Comparison of ENCODE assay signal across 2 cellular contexts in genomic region chr1:167964646-167965045, GRCh38.
TF ChIP-seq lines count a peak whose summit lies in the region.

No MANE protein-coding gene starts in this region.

TF ChIP-seq in liver, 16 proteins besides CTCF, POLR2A, EP300 and RAD21:
- TF ChIP-seq GABPA (IDR thresholded peaks at IDR 0.05 in 1 of 2, conservative IDR thresholded peaks at IDR 0.05 in 1 of 2) = no peak
- no peak for TF ChIP-seq RXRA (IDR thresholded peaks at IDR 0.05)
- TF ChIP-seq REST (IDR thresholded peaks at IDR 0.05) = no peak
- TF ChIP-seq JUND (IDR thresholded peaks at IDR 0.05) = no peak
- TF ChIP-seq EGR1 (IDR thresholded peaks at IDR 0.05; ENCODE audit: low read depth in 2 of 2) = no peak
- TF ChIP-seq, protein P1, sequence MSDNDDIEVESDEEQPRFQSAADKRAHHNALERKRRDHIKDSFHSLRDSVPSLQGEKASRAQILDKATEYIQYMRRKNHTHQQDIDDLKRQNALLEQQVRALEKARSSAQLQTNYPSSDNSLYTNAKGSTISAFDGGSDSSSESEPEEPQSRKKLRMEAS (IDR thresholded peaks at IDR 0.05) = no peak
- no peak for TF ChIP-seq HNF4A (conservative IDR thresholded peaks at IDR 0.05)
- TF ChIP-seq NR2F2 (IDR thresholded peaks at IDR 0.05) = no peak

TF ChIP-seq in HepG2, 621 proteins besides CTCF, POLR2A, EP300 and RAD21:
- TF ChIP-seq ZNF143 (CRISPR knock-in tag; IDR thresholded peaks at IDR 0.05) = no peak
- no peak for TF ChIP-seq CREB1 (IDR thresholded peaks at IDR 0.05)
- no peak for TF ChIP-seq CREB1 (CRISPR knock-in tag; IDR thresholded peaks at IDR 0.05)
- no peak for TF ChIP-seq ZFP36L2 (CRISPR knock-in tag; IDR thresholded peaks at IDR 0.05)
- no peak for TF ChIP-seq HIVEP1 (CRISPR knock-in tag; IDR thresholded peaks at IDR 0.05)
- TF ChIP-seq AGO1 (IDR thresholded peaks at IDR 0.05; ENCODE audit: low read depth, low read length, poor library complexity, severe bottlenecking) = no peak
- no peak for TF ChIP-seq ZEB1 (IDR thresholded peaks at IDR 0.05; ENCODE audit: insufficient replicate concordance, low read depth)
- TF ChIP-seq ZBTB7A (CRISPR knock-in tag; IDR thresholded peaks at IDR 0.05) = no peak
- TF ChIP-seq, protein P2, sequence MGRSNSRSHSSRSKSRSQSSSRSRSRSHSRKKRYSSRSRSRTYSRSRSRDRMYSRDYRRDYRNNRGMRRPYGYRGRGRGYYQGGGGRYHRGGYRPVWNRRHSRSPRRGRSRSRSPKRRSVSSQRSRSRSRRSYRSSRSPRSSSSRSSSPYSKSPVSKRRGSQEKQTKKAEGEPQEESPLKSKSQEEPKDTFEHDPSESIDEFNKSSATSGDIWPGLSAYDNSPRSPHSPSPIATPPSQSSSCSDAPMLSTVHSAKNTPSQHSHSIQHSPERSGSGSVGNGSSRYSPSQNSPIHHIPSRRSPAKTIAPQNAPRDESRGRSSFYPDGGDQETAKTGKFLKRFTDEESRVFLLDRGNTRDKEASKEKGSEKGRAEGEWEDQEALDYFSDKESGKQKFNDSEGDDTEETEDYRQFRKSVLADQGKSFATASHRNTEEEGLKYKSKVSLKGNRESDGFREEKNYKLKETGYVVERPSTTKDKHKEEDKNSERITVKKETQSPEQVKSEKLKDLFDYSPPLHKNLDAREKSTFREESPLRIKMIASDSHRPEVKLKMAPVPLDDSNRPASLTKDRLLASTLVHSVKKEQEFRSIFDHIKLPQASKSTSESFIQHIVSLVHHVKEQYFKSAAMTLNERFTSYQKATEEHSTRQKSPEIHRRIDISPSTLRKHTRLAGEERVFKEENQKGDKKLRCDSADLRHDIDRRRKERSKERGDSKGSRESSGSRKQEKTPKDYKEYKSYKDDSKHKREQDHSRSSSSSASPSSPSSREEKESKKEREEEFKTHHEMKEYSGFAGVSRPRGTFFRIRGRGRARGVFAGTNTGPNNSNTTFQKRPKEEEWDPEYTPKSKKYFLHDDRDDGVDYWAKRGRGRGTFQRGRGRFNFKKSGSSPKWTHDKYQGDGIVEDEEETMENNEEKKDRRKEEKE (IDR thresholded peaks at IDR 0.05) = no peak
- no peak for TF ChIP-seq PCBP2 (optimal IDR thresholded peaks at IDR 0.05; ENCODE audit: low read depth, low read length, poor library complexity, severe bottlenecking)
- no peak for TF ChIP-seq ZFP90 (CRISPR knock-in tag; IDR thresholded peaks at IDR 0.05; ENCODE audit: borderline replicate concordance)
- TF ChIP-seq ZKSCAN5 (CRISPR knock-in tag; IDR thresholded peaks at IDR 0.05) = no peak
- no peak for TF ChIP-seq ZNF230 (CRISPR knock-in tag; IDR thresholded peaks at IDR 0.05)
- no peak for TF ChIP-seq TSC22D2 (CRISPR knock-in tag; IDR thresholded peaks at IDR 0.05; ENCODE audit: borderline replicate concordance)
- no peak for TF ChIP-seq ZNF558 (CRISPR knock-in tag; IDR thresholded peaks at IDR 0.05; ENCODE audit: borderline replicate concordance)
- TF ChIP-seq ZNF570 (CRISPR knock-in tag; IDR thresholded peaks at IDR 0.05; ENCODE audit: borderline replicate concordance) = no peak
